ENCODE assay signal across 9 cellular contexts in genomic region chr2:24048662-24049484, GRCh38. TPM values are rescaled to one million over a fixed set of nuclear protein-coding genes. Genes with fewer than 3 reads are reported as not detected.
DNase-seq lines count a peak whose midpoint lies in the region; ATAC-seq, FAIRE-seq and TF ChIP-seq lines count a peak whose summit lies in the region.
"Had no signal": no experiment of that assay in that cellular context is flagged by ENCODE, and none has a peak within 500 bp of the region (broad histone marks: within the 10 kb centered on the region; RNA-seq: fewer than 3 reads in every experiment).

No MANE protein-coding gene starts in this region.

- H3K36me3 Mint-ChIP-seq in Caco-2 (ENCODE audit: insufficient read depth, unreplicated experiment) = no peaks in the 10 kb centered on the region
- H3K36me3 Mint-ChIP-seq in mesothelial cell of epicardium = no peaks in the 10 kb centered on the region

- TF ChIP-seq POLR2A in K562 (conservative IDR thresholded peaks at IDR 0.05) = no peak; the same call in 1 of the 2 replicates

- DNase-seq in Caco-2 = no peak
- DNase-seq in M059J (ENCODE audit: low read depth) = peak; percentile 37
- peak in 2 of 4 experiments; percentile 21 to 50 for DNase-seq in K562 (ENCODE audit: extremely low read depth in 1 of 4, low spot score in 3 of 4)
- DNase-seq in GDM1 (lab: John Stamatoyannopoulos, UW) = no peak
- no peak for DNase-seq in stimulated activated naive CD4-positive, alpha-beta T cell treated with Interleukin-2 at 50 U/mL for 16 hours (lab: John Stamatoyannopoulos, UW)
- no peak for DNase-seq in mesothelial cell of epicardium (ENCODE audit: low spot score in 2 of 2, unreplicated experiment in 2 of 2)

- peak overlapping the region; percentile 75 for H3K4me2 ChIP-seq in K562 (ENCODE audit: insufficient read depth, low read length)
- H3K4me2 ChIP-seq in neural cell (ENCODE audit: low read length) = no peak overlapping the region
- H3K4me2 ChIP-seq: KMS-11 had no signal

- H3K9me1 ChIP-seq in K562 (ENCODE audit: control insufficient read depth, insufficient read depth, low read length) = no peaks in the 10 kb centered on the region

- H3K4me1 Mint-ChIP-seq in Caco-2 (ENCODE audit: low read depth, unreplicated experiment) (peaks cover 7% of the 10 kb centered on the region), mesothelial cell of epicardium (peaks cover 20% of the 10 kb centered on the region)

- H3K4me1 ChIP-seq in Caco-2 = peaks cover 4% of the 10 kb centered on the region; the same call in 1 of the 2 replicates
- peaks cover 8 to 22% of the 10 kb centered on the region in 2 experiments; a peak in 4 of 5 replicates for H3K4me1 ChIP-seq in K562 (replicated peaks in 1 of 2; ENCODE audit: control insufficient read depth in 2 of 2, insufficient read depth in 2 of 2, low read length in 2 of 2)

- CTCF ChIA-PET in Caco-2 (lab: Charles Lee) = interaction anchor here (1.6 kb wide), 1 partner anchor 28 kb away, joined by 10 read pairs; the partner anchor contains the start of gene SF3B6
- CTCF ChIA-PET in K562 (lab: Yijun Ruan, JAX; ENCODE audit: low intra/inter-chr PET ratio) = interaction anchor here (0.6 kb wide), 1 partner anchor 103 kb away, joined by 4 read pairs; no protein-coding TSS in a partner anchor

- H3K27ac Mint-ChIP-seq in Caco-2 (ENCODE audit: unreplicated experiment) = no peak overlapping the region
- no peak overlapping the region for H3K27ac Mint-ChIP-seq in mesothelial cell of epicardium

- H3K27me3 ChIP-seq in Caco-2 (replicated peaks; ENCODE audit: control insufficient read depth, insufficient read depth, low read length) = no peaks in the 10 kb centered on the region
- H3K27me3 ChIP-seq in K562 (ENCODE audit: control insufficient read depth in 2 of 2, insufficient read depth in 2 of 2, low read length in 2 of 2) = peaks cover 10 to 11% of the 10 kb centered on the region in 2 experiments; a peak in 4 of 5 replicates
- no peaks in the 10 kb centered on the region for H3K27me3 ChIP-seq in neural cell (ENCODE audit: insufficient read depth, low read depth, low read length)

- no peak overlapping the region for H3K27ac ChIP-seq in K562 (ENCODE audit: extremely low read depth, low read depth, low read length)
- H3K27ac ChIP-seq in neural cell (ENCODE audit: low read length) = no peak overlapping the region
- H3K27ac ChIP-seq: KMS-11 had no signal

- peak overlapping the region; percentile 27 to 81; a peak in 3 of 4 replicates for H3K9ac ChIP-seq in K562 (ENCODE audit: insufficient read depth in 1 of 2, low read depth in 2 of 2, low read length in 2 of 2)
- H3K9ac ChIP-seq in neural cell (ENCODE audit: low read length) = peak overlapping the region; percentile 84
- H3K9ac ChIP-seq: KMS-11 had no signal

- H3K9me3 Mint-ChIP-seq in Caco-2 (ENCODE audit: unreplicated experiment) (no peaks in the 10 kb centered on the region), mesothelial cell of epicardium (no peaks in the 10 kb centered on the region)

- in situ Hi-C loops in K562 (cut with MboI) = no loop called here

- TF ChIP-seq RAD21 in K562 (CRISPR knock-in tag; conservative IDR thresholded peaks at IDR 0.05 in 1 of 2, IDR thresholded peaks at IDR 0.05 in 1 of 2) (no peak), neural cell (conservative IDR thresholded peaks at IDR 0.05) (no peak)

- H3K79me2 ChIP-seq in K562 (ENCODE audit: control insufficient read depth, insufficient read depth, low read length) (peaks cover 30% of the 10 kb centered on the region), neural cell (replicated peaks; ENCODE audit: insufficient read depth, low read length) (peaks cover 9% of the 10 kb centered on the region)

- TF ChIP-seq EP300 in K562 (IDR thresholded peaks at IDR 0.05; ENCODE audit: low read length) (no peak), neural cell (conservative IDR thresholded peaks at IDR 0.05; ENCODE audit: poor library complexity, severe bottlenecking) (no peak)

- no peaks in the 10 kb centered on the region for H3K27me3 Mint-ChIP-seq in Caco-2 (ENCODE audit: insufficient read depth, unreplicated experiment)
- no peaks in the 10 kb centered on the region for H3K27me3 Mint-ChIP-seq in mesothelial cell of epicardium (ENCODE audit: low read depth)

- H3K4me3 Mint-ChIP-seq in Caco-2 (ENCODE audit: unreplicated experiment) (no peak overlapping the region), mesothelial cell of epicardium (no peak overlapping the region)

- H2AFZ ChIP-seq in K562 (ENCODE audit: low read depth, low read length) (peak overlapping the region; percentile 69), neural cell (ENCODE audit: low read depth, low read length) (peak overlapping the region; percentile 83)

- H3K36me3 ChIP-seq in Caco-2 (ENCODE audit: control insufficient read depth, insufficient read depth, low read length) (no peaks in the 10 kb centered on the region), K562 (ENCODE audit: control insufficient read depth, insufficient read depth, low read length) (peaks cover 3% of the 10 kb centered on the region; the same call in 1 of the 3 replicates), neural cell (ENCODE audit: insufficient read depth, low read length) (no peaks in the 10 kb centered on the region)

- intact Hi-C loops in Caco-2 (cut with micrococcal nuclease; ENCODE audit: unreplicated experiment) (no loop called here), K562 (cut with micrococcal nuclease) (no loop called here)

- H3K9me2 ChIP-seq in neural cell (ENCODE audit: insufficient read depth, low read length) = no peaks in the 10 kb centered on the region

- no peaks in the 10 kb centered on the region; the same call in 1 of the 2 replicates for H4K20me1 ChIP-seq in K562 (replicated peaks; ENCODE audit: control insufficient read depth, insufficient read depth, low read length)
- H4K20me1 ChIP-seq in neural cell (ENCODE audit: insufficient read depth) = no peaks in the 10 kb centered on the region

- ATAC-seq in K562 (no peak), HG03521 (IDR thresholded peaks at IDR 0.05; ENCODE audit: unreplicated experiment) (no peak)

- BruUV-seq in Caco-2 (replicated peaks; lab: Mats Ljungman, UMichigan) (no TSS peak), K562 (replicated peaks; lab: Mats Ljungman, UMichigan) (no TSS peak)

- TF ChIP-seq CTCF in Caco-2 (IDR thresholded peaks at IDR 0.05; ENCODE audit: insufficient read depth in 1 of 2, low read depth in 1 of 2, low read length in 1 of 2, severe bottlenecking in 1 of 2, unreplicated experiment in 1 of 2) (no peak), K562 (IDR thresholded peaks at IDR 0.05 in 2 of 3, conservative IDR thresholded peaks at IDR 0.05 in 1 of 3; ENCODE audit: insufficient read depth in 2 of 3, low read depth in 1 of 3, low read length in 3 of 3) (no peak), neural cell (IDR thresholded peaks at IDR 0.05; ENCODE audit: poor library complexity, severe bottlenecking) (no peak), mesothelial cell of epicardium (IDR thresholded peaks at IDR 0.05; ENCODE audit: unreplicated experiment) (no peak)

- FAIRE-seq in K562 (lab: Jason Lieb, UNC) = peak; percentile 44

- H3K4me3 ChIP-seq in Caco-2 (ENCODE audit: low read depth, low read length) = peak overlapping the region; percentile 42
- H3K4me3 ChIP-seq in K562 = peak overlapping the region; percentile 47
- peak overlapping the region; percentile 94 for H3K4me3 ChIP-seq in neural cell (ENCODE audit: low read length)

- POLR2A ChIA-PET in Caco-2 (lab: Charles Lee) (no interaction called here), K562 (lab: Yijun Ruan, JAX) (interaction anchor here (0.6 to 1.8 kb wide), 5 partner anchors 12 to 530 kb away, joined by 3 to 5 read pairs (median 3); no protein-coding TSS in a partner anchor)

- H3K9me3 ChIP-seq in Caco-2 = no peaks in the 10 kb centered on the region
- no peaks in the 10 kb centered on the region for H3K9me3 ChIP-seq in K562 (replicated peaks; ENCODE audit: control insufficient read depth, insufficient read depth, low read depth, low read length)
- H3K9me3 ChIP-seq in neural cell (ENCODE audit: low read length) = no peaks in the 10 kb centered on the region

- no peaks in the 10 kb centered on the region for H3F3A ChIP-seq in neural cell (ENCODE audit: insufficient read depth, low read length, poor library complexity, severe bottlenecking)

- WGBS in K562 (ENCODE audit: insufficient coverage, low coverage, missing lambda C conversion rate) = 25% methylated on average over 23 of the region's 23 CpGs

RNA-seq across cellular contexts. Expression of gene FKBP1B, which starts 0.7 kb away (rescaled TPM):
- total RNA-seq in Caco-2 (2022) (3.2 and 3.7 TPM in 2 replicates), K562 (2014; rRNA removed) (1.6 and 2.0 TPM in 2 replicates), K562 (2014; rRNA removed; fragmentation: Illumina TruSeq; extraction: Trizol) (2.4 and 2.8 TPM in 2 replicates), K562 (2015; rRNA removed; fragmentation: Illumina TruSeq; extraction: Trizol) (1.3 and 1.6 TPM in 2 replicates), K562 (2021) (1.6 and 2.4 TPM in 2 replicates), mesothelial cell of epicardium (14.6 to 18.0 TPM (median 16.9 TPM) in 3 replicates)
- 6.6 and 9.7 TPM in 2 replicates for total RNA-seq in M059J (2014; rRNA removed; shearing (Covaris generic))
- total RNA-seq in K562 (2011; cell fraction: chromatin; rRNA removed; ENCODE audit: low replicate concordance) = 4.5 and 7.5 TPM in 2 replicates
- total RNA-seq in K562 (2011; cell fraction: nucleolus; rRNA removed) = 2.4 and 2.7 TPM in 2 replicates
- total RNA-seq in K562 (2011; cell fraction: nucleoplasm; rRNA removed) = 3.9 and 7.7 TPM in 2 replicates
- polyA plus RNA-seq in K562 (2011; rRNA removed) (9.4 and 14.1 TPM in 2 replicates), K562 (2014; fragmentation: Illumina TruSeq; extraction: Trizol) (2.8 and 2.9 TPM in 2 replicates), K562 (2014; fragmentation: Nextera tagmentation; extraction: Ambion mirVana) (1 to 10 TPM in 1 of 2 experiments, under 1 TPM in 1; 0.58 to 1.2 TPM), K562 (2014; rRNA removed) (2.3 and 3.7 TPM in 2 replicates), neural cell (154 and 183 TPM in 2 replicates)
- 10.5 and 10.6 TPM in 2 replicates for polyA plus RNA-seq in K562 (2011; cell fraction: cytosol; rRNA removed)
- 10.7 and 14.9 TPM in 2 replicates for polyA plus RNA-seq in K562 (2011; cell fraction: nucleus; rRNA removed)
- polyA plus RNA-seq in K562 (2012) = 2.8 and 3.7 TPM in 2 replicates
- polyA minus RNA-seq in K562 (2011; rRNA and poly(A)+ RNA removed) = 4.1 and 7.1 TPM in 2 replicates
- polyA minus RNA-seq in K562 (2011; cell fraction: cytosol; rRNA and poly(A)+ RNA removed) = 2.2 TPM in 1 of 2 replicates, not detected in the other
- polyA minus RNA-seq in K562 (2011; cell fraction: nucleus; rRNA and poly(A)+ RNA removed) = 0.81 and 1.9 TPM in 2 replicates
- polyA minus RNA-seq in neural cell = 51.4 and 59.5 TPM in 2 replicates

RNA-seq across cellular contexts. Expression of gene WDCP, which starts 1.7 kb away (rescaled TPM):
- total RNA-seq in Caco-2 (2022) (10.4 and 13.0 TPM in 2 replicates), K562 (2014; rRNA removed) (10.1 and 13.2 TPM in 2 replicates), K562 (2014; rRNA removed; fragmentation: Illumina TruSeq; extraction: Trizol) (21.8 and 23.0 TPM in 2 replicates), K562 (2015; rRNA removed; fragmentation: Illumina TruSeq; extraction: Trizol) (20.0 and 20.8 TPM in 2 replicates), K562 (2021) (30.4 and 31.0 TPM in 2 replicates), mesothelial cell of epicardium (16.0 to 21.0 TPM (median 17.9 TPM) in 3 replicates)
- 12.1 and 12.8 TPM in 2 replicates for total RNA-seq in M059J (2014; rRNA removed; shearing (Covaris generic))
- 40.6 and 41.2 TPM in 2 replicates for total RNA-seq in K562 (2011; cell fraction: chromatin; rRNA removed; ENCODE audit: low replicate concordance)
- total RNA-seq in K562 (2011; cell fraction: nucleolus; rRNA removed) = 18.8 and 21.0 TPM in 2 replicates
- total RNA-seq in K562 (2011; cell fraction: nucleoplasm; rRNA removed) = 22.8 and 23.7 TPM in 2 replicates
- polyA plus RNA-seq in K562 (2011; rRNA removed) (36.2 and 41.4 TPM in 2 replicates), K562 (2014; fragmentation: Illumina TruSeq; extraction: Trizol) (18.9 and 24.9 TPM in 2 replicates), K562 (2014; fragmentation: Nextera tagmentation; extraction: Ambion mirVana) (10 to 100 TPM; 11.9 to 25.1 TPM), K562 (2014; rRNA removed) (14.2 and 16.2 TPM in 2 replicates), neural cell (15.7 and 17.0 TPM in 2 replicates)
- polyA plus RNA-seq in K562 (2011; cell fraction: cytosol; rRNA removed) = 18.2 and 21.5 TPM in 2 replicates
- polyA plus RNA-seq in K562 (2011; cell fraction: nucleus; rRNA removed) = 35.7 and 40.6 TPM in 2 replicates
- 8.0 and 12.1 TPM in 2 replicates for polyA plus RNA-seq in K562 (2012)
- 51.8 and 69.9 TPM in 2 replicates for polyA minus RNA-seq in K562 (2011; rRNA and poly(A)+ RNA removed)
- 7.6 and 12.2 TPM in 2 replicates for polyA minus RNA-seq in K562 (2011; cell fraction: cytosol; rRNA and poly(A)+ RNA removed)
- 10.0 and 11.9 TPM in 2 replicates for polyA minus RNA-seq in K562 (2011; cell fraction: nucleus; rRNA and poly(A)+ RNA removed)
- 27.1 and 30.4 TPM in 2 replicates for polyA minus RNA-seq in neural cell

RNA-seq across cellular contexts. Expression of gene SF3B6, which starts 27.3 kb away (rescaled TPM):
- total RNA-seq in Caco-2 (2022) (183 and 184 TPM in 2 replicates), K562 (2014; rRNA removed) (170 and 188 TPM in 2 replicates), K562 (2014; rRNA removed; fragmentation: Illumina TruSeq; extraction: Trizol) (290 and 295 TPM in 2 replicates), K562 (2015; rRNA removed; fragmentation: Illumina TruSeq; extraction: Trizol) (257 and 279 TPM in 2 replicates), K562 (2021) (146 and 167 TPM in 2 replicates), mesothelial cell of epicardium (85.3 to 93.9 TPM (median 88.5 TPM) in 3 replicates)
- total RNA-seq in M059J (2014; rRNA removed; shearing (Covaris generic)) = 302 and 310 TPM in 2 replicates
- total RNA-seq in K562 (2011; cell fraction: chromatin; rRNA removed; ENCODE audit: low replicate concordance) = 28.6 and 46.5 TPM in 2 replicates
- total RNA-seq in K562 (2011; cell fraction: nucleolus; rRNA removed) = 30.5 and 30.9 TPM in 2 replicates
- 44.7 and 47.3 TPM in 2 replicates for total RNA-seq in K562 (2011; cell fraction: nucleoplasm; rRNA removed)
- polyA plus RNA-seq in K562 (2011; rRNA removed) (341 and 473 TPM in 2 replicates), K562 (2014; fragmentation: Illumina TruSeq; extraction: Trizol) (255 and 293 TPM in 2 replicates), K562 (2014; fragmentation: Nextera tagmentation; extraction: Ambion mirVana) (100 to 1,000 TPM; 535 to 591 TPM), K562 (2014; rRNA removed) (378 and 407 TPM in 2 replicates), neural cell (307 and 442 TPM in 2 replicates)
- polyA plus RNA-seq in K562 (2011; cell fraction: cytosol; rRNA removed) = 135 and 247 TPM in 2 replicates
- polyA plus RNA-seq in K562 (2011; cell fraction: nucleus; rRNA removed) = 53.9 and 109 TPM in 2 replicates
- 183 and 224 TPM in 2 replicates for polyA plus RNA-seq in K562 (2012)
- polyA minus RNA-seq in K562 (2011; rRNA and poly(A)+ RNA removed) = 126 and 127 TPM in 2 replicates
- 48.7 and 49.1 TPM in 2 replicates for polyA minus RNA-seq in K562 (2011; cell fraction: cytosol; rRNA and poly(A)+ RNA removed)
- polyA minus RNA-seq in K562 (2011; cell fraction: nucleus; rRNA and poly(A)+ RNA removed) = 17.1 and 27.1 TPM in 2 replicates
- 96.2 and 104 TPM in 2 replicates for polyA minus RNA-seq in neural cell

RNA-seq across cellular contexts. Expression of gene TP53I3, which starts 35.8 kb away (rescaled TPM):
- total RNA-seq in Caco-2 (2022) (24.8 and 28.1 TPM in 2 replicates), K562 (2014; rRNA removed) (7.8 and 8.1 TPM in 2 replicates), K562 (2014; rRNA removed; fragmentation: Illumina TruSeq; extraction: Trizol) (3.3 and 3.9 TPM in 2 replicates), K562 (2015; rRNA removed; fragmentation: Illumina TruSeq; extraction: Trizol) (5.6 and 6.1 TPM in 2 replicates), K562 (2021) (6.1 and 8.2 TPM in 2 replicates), mesothelial cell of epicardium (40.2 to 43.8 TPM (median 41.4 TPM) in 3 replicates)
- 3.1 and 8.8 TPM in 2 replicates for total RNA-seq in M059J (2014; rRNA removed; shearing (Covaris generic))
- total RNA-seq in K562 (2011; cell fraction: chromatin; rRNA removed; ENCODE audit: low replicate concordance) = 4.6 and 9.4 TPM in 2 replicates
- 10.1 and 11.7 TPM in 2 replicates for total RNA-seq in K562 (2011; cell fraction: nucleolus; rRNA removed)
- total RNA-seq in K562 (2011; cell fraction: nucleoplasm; rRNA removed) = 1.7 and 5.0 TPM in 2 replicates
- polyA plus RNA-seq in K562 (2011; rRNA removed) (4.2 and 4.6 TPM in 2 replicates), K562 (2014; fragmentation: Illumina TruSeq; extraction: Trizol) (4.8 and 5.7 TPM in 2 replicates), K562 (2014; fragmentation: Nextera tagmentation; extraction: Ambion mirVana) (1 to 10 TPM in 1 of 2 experiments, under 1 TPM in 1; 0.65 to 1.3 TPM), K562 (2014; rRNA removed) (9.5 and 10.3 TPM in 2 replicates), neural cell (1.8 and 4.7 TPM in 2 replicates)
- 4.6 and 6.8 TPM in 2 replicates for polyA plus RNA-seq in K562 (2011; cell fraction: cytosol; rRNA removed)
- polyA plus RNA-seq in K562 (2011; cell fraction: nucleus; rRNA removed) = 6.4 and 8.1 TPM in 2 replicates
- 6.5 and 13.8 TPM in 2 replicates for polyA plus RNA-seq in K562 (2012)
- polyA minus RNA-seq in K562 (2011; rRNA and poly(A)+ RNA removed) = 1.3 and 1.8 TPM in 2 replicates
- polyA minus RNA-seq in K562 (2011; cell fraction: cytosol; rRNA and poly(A)+ RNA removed) = 1.1 and 2.1 TPM in 2 replicates
- 3.4 and 5.4 TPM in 2 replicates for polyA minus RNA-seq in K562 (2011; cell fraction: nucleus; rRNA and poly(A)+ RNA removed)
- 1.2 and 1.6 TPM in 2 replicates for polyA minus RNA-seq in neural cell

RNA-seq across cellular contexts. Expression of gene MFSD2B, which starts 39.0 kb away (rescaled TPM):
- total RNA-seq in Caco-2 (2022) = 0.44 and 0.48 TPM in 2 replicates
- total RNA-seq in M059J (2014; rRNA removed; shearing (Covaris generic)) = not detected in 2 replicates
- 9.6 and 15.1 TPM in 2 replicates for total RNA-seq in K562 (2011; cell fraction: chromatin; rRNA removed; ENCODE audit: low replicate concordance)
- total RNA-seq in K562 (2011; cell fraction: nucleolus; rRNA removed) = 9.7 and 11.7 TPM in 2 replicates
- 8.9 and 13.0 TPM in 2 replicates for total RNA-seq in K562 (2011; cell fraction: nucleoplasm; rRNA removed)
- total RNA-seq in K562 (2014; rRNA removed) = 5.5 and 9.1 TPM in 2 replicates
- 5.2 and 6.8 TPM in 2 replicates for total RNA-seq in K562 (2014; rRNA removed; fragmentation: Illumina TruSeq; extraction: Trizol)
- total RNA-seq in K562 (2015; rRNA removed; fragmentation: Illumina TruSeq; extraction: Trizol) = 7.2 and 8.0 TPM in 2 replicates
- total RNA-seq in K562 (2021) = 10.4 and 10.9 TPM in 2 replicates
- polyA plus RNA-seq in K562 (2011; rRNA removed) = 6.8 and 8.0 TPM in 2 replicates
- 4.5 and 9.0 TPM in 2 replicates for polyA plus RNA-seq in K562 (2011; cell fraction: cytosol; rRNA removed)
- 10.2 and 25.4 TPM in 2 replicates for polyA plus RNA-seq in K562 (2011; cell fraction: nucleus; rRNA removed)
- polyA plus RNA-seq in K562 (2012) = 9.0 and 11.1 TPM in 2 replicates
- polyA plus RNA-seq in K562 (2014; fragmentation: Illumina TruSeq; extraction: Trizol) = 10.5 and 10.7 TPM in 2 replicates
- polyA plus RNA-seq in K562 (2014; fragmentation: Nextera tagmentation; extraction: Ambion mirVana) = 1 to 10 TPM; 2.6 to 3.6 TPM
- 8.4 and 9.9 TPM in 2 replicates for polyA plus RNA-seq in K562 (2014; rRNA removed)
- polyA minus RNA-seq in K562 (2011; rRNA and poly(A)+ RNA removed) = 2.2 and 3.3 TPM in 2 replicates
- polyA minus RNA-seq in K562 (2011; cell fraction: cytosol; rRNA and poly(A)+ RNA removed) = 3.4 and 4.2 TPM in 2 replicates
- polyA minus RNA-seq in K562 (2011; cell fraction: nucleus; rRNA and poly(A)+ RNA removed) = 4.2 and 8.2 TPM in 2 replicates
- polyA plus RNA-seq in neural cell = 0.27 and 0.70 TPM in 2 replicates
- 0.97 TPM in 1 of 2 replicates, not detected in the other for polyA minus RNA-seq in neural cell
- total RNA-seq in mesothelial cell of epicardium = 0.16 to 0.84 TPM (median 0.31 TPM) in 3 replicates

Comparison
In these comparisons a context has a peak if more than half of its experiments do, and no peak if none do; other contexts are left out.
1. H3K4me3 ChIP-seq: peak in every context shown above with its lines; median percentile 94 in neural cell; 47 in K562; 42 in Caco-2.